2 cellular contexts compared by ENCODE assay signal in the genomic region with DNA sequence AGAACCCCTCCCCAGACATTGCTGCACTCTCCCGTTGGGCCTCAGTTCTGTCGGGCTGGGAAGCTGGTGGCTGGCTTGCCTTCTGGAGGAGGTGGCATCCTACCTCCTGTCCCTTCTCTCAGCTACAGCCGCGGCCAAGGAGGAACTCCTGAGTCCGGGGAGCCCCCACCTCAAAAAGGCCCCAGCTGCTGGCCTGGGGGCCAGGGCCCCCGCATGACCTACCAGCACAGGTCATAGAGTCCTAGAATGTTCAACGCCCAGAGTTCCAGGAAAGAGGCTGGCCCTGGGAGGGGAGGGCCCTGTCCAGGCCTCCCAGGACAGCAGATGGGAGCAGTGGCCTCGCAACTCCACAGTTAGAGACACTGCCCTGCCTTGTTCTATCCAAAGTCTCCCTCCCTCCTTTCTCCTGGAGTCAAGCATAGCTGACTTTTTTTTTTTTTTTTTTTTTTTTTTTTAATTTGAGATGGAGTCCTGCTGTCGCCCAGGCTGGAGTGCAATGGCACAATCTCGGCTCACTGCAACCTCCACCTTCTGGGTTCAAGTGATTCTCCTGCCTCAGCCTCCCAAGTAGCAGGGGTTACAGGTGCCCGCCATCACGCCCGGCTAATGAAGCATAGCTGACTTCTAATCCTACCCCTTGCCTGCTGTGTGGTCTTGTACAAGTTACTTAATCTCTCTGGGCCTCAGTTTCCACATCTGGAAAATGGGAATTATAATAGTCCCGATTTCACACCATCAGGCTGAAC.
A peak's percentile ranks its signal among the peaks of the same experiment; 100 is the strongest.
TF ChIP-seq lines count a peak whose summit lies in the region.

No MANE protein-coding gene starts in this region.

TF ChIP-seq in A549, 52 proteins besides CTCF, POLR2A, EP300 and RAD21:
- TF ChIP-seq NR3C1 (IDR thresholded peaks at IDR 0.05) (no peak), PHF8 (IDR thresholded peaks at IDR 0.05; ENCODE audit: borderline replicate concordance, low read depth) (no peak), CEBPB (IDR thresholded peaks at IDR 0.05) (no peak), HOXB5 (CRISPR knock-in tag; IDR thresholded peaks at IDR 0.05) (no peak), KDM1A (IDR thresholded peaks at IDR 0.05; ENCODE audit: low read depth) (peak; percentile 85), KDM5A (IDR thresholded peaks at IDR 0.05) (no peak)
- TF ChIP-seq, protein P1, sequence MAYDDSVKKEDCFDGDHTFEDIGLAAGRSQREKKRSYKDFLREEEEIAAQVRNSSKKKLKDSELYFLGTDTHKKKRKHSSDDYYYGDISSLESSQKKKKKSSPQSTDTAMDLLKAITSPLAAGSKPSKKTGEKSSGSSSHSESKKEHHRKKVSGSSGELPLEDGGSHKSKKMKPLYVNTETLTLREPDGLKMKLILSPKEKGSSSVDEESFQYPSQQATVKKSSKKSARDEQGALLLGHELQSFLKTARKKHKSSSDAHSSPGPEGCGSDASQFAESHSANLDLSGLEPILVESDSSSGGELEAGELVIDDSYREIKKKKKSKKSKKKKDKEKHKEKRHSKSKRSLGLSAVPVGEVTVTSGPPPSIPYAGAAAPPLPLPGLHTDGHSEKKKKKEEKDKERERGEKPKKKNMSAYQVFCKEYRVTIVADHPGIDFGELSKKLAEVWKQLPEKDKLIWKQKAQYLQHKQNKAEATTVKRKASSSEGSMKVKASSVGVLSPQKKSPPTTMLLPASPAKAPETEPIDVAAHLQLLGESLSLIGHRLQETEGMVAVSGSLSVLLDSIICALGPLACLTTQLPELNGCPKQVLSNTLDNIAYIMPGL (CRISPR knock-in tag; IDR thresholded peaks at IDR 0.05; ENCODE audit: borderline replicate concordance): no peak
- TF ChIP-seq, protein P2, sequence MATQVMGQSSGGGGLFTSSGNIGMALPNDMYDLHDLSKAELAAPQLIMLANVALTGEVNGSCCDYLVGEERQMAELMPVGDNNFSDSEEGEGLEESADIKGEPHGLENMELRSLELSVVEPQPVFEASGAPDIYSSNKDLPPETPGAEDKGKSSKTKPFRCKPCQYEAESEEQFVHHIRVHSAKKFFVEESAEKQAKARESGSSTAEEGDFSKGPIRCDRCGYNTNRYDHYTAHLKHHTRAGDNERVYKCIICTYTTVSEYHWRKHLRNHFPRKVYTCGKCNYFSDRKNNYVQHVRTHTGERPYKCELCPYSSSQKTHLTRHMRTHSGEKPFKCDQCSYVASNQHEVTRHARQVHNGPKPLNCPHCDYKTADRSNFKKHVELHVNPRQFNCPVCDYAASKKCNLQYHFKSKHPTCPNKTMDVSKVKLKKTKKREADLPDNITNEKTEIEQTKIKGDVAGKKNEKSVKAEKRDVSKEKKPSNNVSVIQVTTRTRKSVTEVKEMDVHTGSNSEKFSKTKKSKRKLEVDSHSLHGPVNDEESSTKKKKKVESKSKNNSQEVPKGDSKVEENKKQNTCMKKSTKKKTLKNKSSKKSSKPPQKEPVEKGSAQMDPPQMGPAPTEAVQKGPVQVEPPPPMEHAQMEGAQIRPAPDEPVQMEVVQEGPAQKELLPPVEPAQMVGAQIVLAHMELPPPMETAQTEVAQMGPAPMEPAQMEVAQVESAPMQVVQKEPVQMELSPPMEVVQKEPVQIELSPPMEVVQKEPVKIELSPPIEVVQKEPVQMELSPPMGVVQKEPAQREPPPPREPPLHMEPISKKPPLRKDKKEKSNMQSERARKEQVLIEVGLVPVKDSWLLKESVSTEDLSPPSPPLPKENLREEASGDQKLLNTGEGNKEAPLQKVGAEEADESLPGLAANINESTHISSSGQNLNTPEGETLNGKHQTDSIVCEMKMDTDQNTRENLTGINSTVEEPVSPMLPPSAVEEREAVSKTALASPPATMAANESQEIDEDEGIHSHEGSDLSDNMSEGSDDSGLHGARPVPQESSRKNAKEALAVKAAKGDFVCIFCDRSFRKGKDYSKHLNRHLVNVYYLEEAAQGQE (IDR thresholded peaks at IDR 0.05): no peak
TF ChIP-seq in A549: peak in this region for 1.

TF ChIP-seq in IMR-90, 13 proteins besides CTCF, POLR2A, EP300 and RAD21:
- TF ChIP-seq BHLHE40 (IDR thresholded peaks at IDR 0.05; ENCODE audit: low read depth, low read length): no peak
- TF ChIP-seq MXI1 (IDR thresholded peaks at IDR 0.05; ENCODE audit: borderline replicate concordance, low read depth, low read length): no peak
- no peak for TF ChIP-seq MAFK (IDR thresholded peaks at IDR 0.05; ENCODE audit: low read depth, low read length)
- no peak for TF ChIP-seq SMC3 (IDR thresholded peaks at IDR 0.05; ENCODE audit: low read depth, low read length)
- TF ChIP-seq MAZ (IDR thresholded peaks at IDR 0.05; ENCODE audit: borderline replicate concordance, low read depth, low read length): no peak
- no peak for TF ChIP-seq CHD1 (IDR thresholded peaks at IDR 0.05; ENCODE audit: low read depth, low read length)
- TF ChIP-seq CEBPB (IDR thresholded peaks at IDR 0.05; ENCODE audit: low read depth, low read length): no peak
- no peak for TF ChIP-seq NFE2L2 (IDR thresholded peaks at IDR 0.05; ENCODE audit: low read depth, low read length)
- TF ChIP-seq, protein P3, sequence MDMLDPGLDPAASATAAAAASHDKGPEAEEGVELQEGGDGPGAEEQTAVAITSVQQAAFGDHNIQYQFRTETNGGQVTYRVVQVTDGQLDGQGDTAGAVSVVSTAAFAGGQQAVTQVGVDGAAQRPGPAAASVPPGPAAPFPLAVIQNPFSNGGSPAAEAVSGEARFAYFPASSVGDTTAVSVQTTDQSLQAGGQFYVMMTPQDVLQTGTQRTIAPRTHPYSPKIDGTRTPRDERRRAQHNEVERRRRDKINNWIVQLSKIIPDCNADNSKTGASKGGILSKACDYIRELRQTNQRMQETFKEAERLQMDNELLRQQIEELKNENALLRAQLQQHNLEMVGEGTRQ (IDR thresholded peaks at IDR 0.05; ENCODE audit: low read depth, low read length): no peak
- TF ChIP-seq, protein P4, sequence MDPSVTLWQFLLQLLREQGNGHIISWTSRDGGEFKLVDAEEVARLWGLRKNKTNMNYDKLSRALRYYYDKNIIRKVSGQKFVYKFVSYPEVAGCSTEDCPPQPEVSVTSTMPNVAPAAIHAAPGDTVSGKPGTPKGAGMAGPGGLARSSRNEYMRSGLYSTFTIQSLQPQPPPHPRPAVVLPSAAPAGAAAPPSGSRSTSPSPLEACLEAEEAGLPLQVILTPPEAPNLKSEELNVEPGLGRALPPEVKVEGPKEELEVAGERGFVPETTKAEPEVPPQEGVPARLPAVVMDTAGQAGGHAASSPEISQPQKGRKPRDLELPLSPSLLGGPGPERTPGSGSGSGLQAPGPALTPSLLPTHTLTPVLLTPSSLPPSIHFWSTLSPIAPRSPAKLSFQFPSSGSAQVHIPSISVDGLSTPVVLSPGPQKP (IDR thresholded peaks at IDR 0.05; ENCODE audit: borderline replicate concordance, low read depth, low read length): no peak
- no peak for TF ChIP-seq RFX5 (IDR thresholded peaks at IDR 0.05; ENCODE audit: low read depth, low read length)
- TF ChIP-seq RCOR1 (IDR thresholded peaks at IDR 0.05; ENCODE audit: insufficient replicate concordance, low read length): no peak
- no peak for TF ChIP-seq FOS (IDR thresholded peaks at IDR 0.05; ENCODE audit: low read depth, low read length)
